16 cellular contexts compared by ENCODE assay signal in the genomic region with DNA sequence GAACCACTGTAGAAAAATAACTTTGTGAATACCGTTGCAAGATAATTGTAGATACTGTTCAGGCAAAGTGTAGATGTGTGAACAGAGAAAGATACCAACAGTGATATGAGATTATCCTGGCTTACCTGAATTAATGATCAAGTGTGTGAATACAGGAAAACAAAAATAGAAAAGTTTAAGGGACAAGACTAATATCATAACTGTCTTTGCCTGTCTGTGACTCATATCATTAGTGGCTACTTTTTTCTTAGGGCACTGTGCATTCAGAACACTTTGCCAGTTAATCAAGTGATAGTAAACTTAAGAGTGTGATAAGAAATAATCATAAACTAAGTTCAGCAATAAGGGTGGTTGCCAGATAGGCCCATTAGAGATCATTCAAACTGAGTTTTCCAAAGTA.
DNase-seq lines count a peak whose midpoint lies in the region; ATAC-seq, FAIRE-seq and TF ChIP-seq lines count a peak whose summit lies in the region.
"Had no signal": no experiment of that assay in that cellular context is flagged by ENCODE, and none has a peak within 500 bp of the region (broad histone marks: within the 10 kb centered on the region; RNA-seq: fewer than 3 reads in every experiment).

No MANE protein-coding gene starts in this region.

- BruUV-seq in GM12878 (replicated peaks; lab: Mats Ljungman, UMichigan), result no TSS peak

- no peak overlapping the region for H3K4me2 ChIP-seq in GM12878 (ENCODE audit: control insufficient read depth, insufficient read depth)

- in situ Hi-C loops in GM13977 (cut with MboI; ENCODE audit: low pct_unique_long_range_greater_than_20kb, low sequenced_read_pairs, unreplicated experiment), result no loop called here
- in situ Hi-C loops in GM12878 (cut with MboI), result no loop called here

- H3K27me3 ChIP-seq in GM12878 (replicated peaks in 1 of 2; ENCODE audit: control insufficient read depth in 2 of 2, insufficient read depth in 2 of 2, low read length in 1 of 2), result no peaks in the 10 kb centered on the region
- H3K27me3 ChIP-seq: SJSA1 had no signal

- H3K36me3 ChIP-seq in GM12878 (ENCODE audit: control insufficient read depth in 2 of 2, insufficient read depth in 2 of 2, low read length in 1 of 2), result no peaks in the 10 kb centered on the region
- H3K36me3 ChIP-seq: SJSA1 had no signal

- no peak overlapping the region for H3K4me3 ChIP-seq in GM12878
- H3K4me3 ChIP-seq: SJSA1 had no signal

- H3K27ac ChIP-seq in GM12878 (ENCODE audit: control insufficient read depth, insufficient read depth), result no peak overlapping the region
- H3K27ac ChIP-seq: SJSA1 had no signal

- TF ChIP-seq RAD21 in GM12878 (IDR thresholded peaks at IDR 0.05; ENCODE audit: insufficient read depth, low read depth, low read length), result no peak

- H3K9me3 ChIP-seq in GM12878 (replicated peaks; ENCODE audit: control insufficient read depth, insufficient read depth, low read length), result no peaks in the 10 kb centered on the region
- H3K9me3 ChIP-seq: SJSA1 had no signal

- intact Hi-C loops in GM12878 (cut with micrococcal nuclease; ENCODE audit: unreplicated experiment), result no loop called here

- H3K4me1 ChIP-seq in GM12878 (ENCODE audit: control insufficient read depth, insufficient read depth, low read length), result no peaks in the 10 kb centered on the region
- H3K4me1 ChIP-seq: SJSA1 had no signal

- ATAC-seq in GM18907 (IDR thresholded peaks at IDR 0.05; ENCODE audit: unreplicated experiment), result peak; percentile 74
- ATAC-seq in HG02973 (IDR thresholded peaks at IDR 0.05; ENCODE audit: unreplicated experiment), result peak; percentile 53
- ATAC-seq in GM12878, result peak; percentile 71
- no peak for ATAC-seq in GM18868 (IDR thresholded peaks at IDR 0.05; ENCODE audit: unreplicated experiment)

- H2AFZ ChIP-seq in GM12878 (ENCODE audit: control insufficient read depth, low read depth, low read length), result no peak overlapping the region

- DNase-seq in GM13977 (ENCODE audit: low spot score), result peak; percentile 5
- DNase-seq in GM12878 (ENCODE audit: low read depth, low spot score), result no peak
- no peak for DNase-seq in NCI-H1092 treated with DMSO at 0.1 percent for 48 hours (lab: John Stamatoyannopoulos, UW)
- DNase-seq in GF-D8 (lab: John Stamatoyannopoulos, UW), result no peak
- DNase-seq: AML-193; CD4-positive, CD25-positive, alpha-beta regulatory T cell; EL; HFFc6; NCI-H1048; NCI-H1694; NCI-H2227 treated with DMSO at 0.1 percent for 48 hours; NCI-H524 had no signal

- TF ChIP-seq POLR2A in GM12878 (IDR thresholded peaks at IDR 0.05; ENCODE audit: low read depth, low read length), result no peak

- H3K79me2 ChIP-seq in GM12878 (ENCODE audit: control insufficient read depth, insufficient read depth, low read length), result no peaks in the 10 kb centered on the region

- TF ChIP-seq EP300 in GM12878 (IDR thresholded peaks at IDR 0.05; ENCODE audit: borderline replicate concordance in 1 of 2, control insufficient read depth in 1 of 2, low read depth in 2 of 2, low read length in 2 of 2), result no peak

- RAD21 ChIA-PET in GM12878 (lab: Charles Lee; ENCODE audit: unreplicated experiment), result no interaction called here

- TF ChIP-seq CTCF in GM13977 (IDR thresholded peaks at IDR 0.05; ENCODE audit: extremely low read depth, insufficient read depth, missing control alignments) (no peak), GM12878 (IDR thresholded peaks at IDR 0.05 in 2 of 3, conservative IDR thresholded peaks at IDR 0.05 in 1 of 3; ENCODE audit: control insufficient read depth in 2 of 3, extremely low read depth in 1 of 3, insufficient read depth in 1 of 3, low read depth in 3 of 3, low read length in 3 of 3) (no peak)

- FAIRE-seq in GM12878 (lab: Jason Lieb, UNC), result no peak

- POLR2A ChIA-PET in GM12878 (lab: Charles Lee), result no interaction called here

- CTCF ChIA-PET in GM12878 (lab: Yijun Ruan, JAX), result no interaction called here

- SMC1A ChIA-PET in GM12878 (lab: Charles Lee; ENCODE audit: uncharacterized antibody, unreplicated experiment), result no interaction called here

- no peak overlapping the region for H3K9ac ChIP-seq in GM12878 (ENCODE audit: control insufficient read depth, insufficient read depth, low read length)

- H4K20me1 ChIP-seq in GM12878 (ENCODE audit: control insufficient read depth, insufficient read depth), result no peaks in the 10 kb centered on the region

- WGBS in GM12878 (ENCODE audit: insufficient coverage, insufficient replicate concordance, low lambda C conversion rate, missing lambda C conversion rate), result 63% methylated on average over 1 of the region's 1 CpG

TF ChIP-seq in GM12878, 131 proteins besides CTCF, POLR2A, EP300 and RAD21:
- TF ChIP-seq NFIC (IDR thresholded peaks at IDR 0.05; ENCODE audit: low read depth, low read length) (peak; percentile 52; the same call in 1 of the 2 replicates), EZH2 (IDR thresholded peaks at IDR 0.05; ENCODE audit: borderline replicate concordance, control insufficient read depth, low read depth, low read length) (no peak), POU2F2 (IDR thresholded peaks at IDR 0.05; ENCODE audit: borderline replicate concordance, low read depth, low read length) (no peak), ZNF24 (IDR thresholded peaks at IDR 0.05) (peak; percentile 73), IKZF2 (IDR thresholded peaks at IDR 0.05) (peak in 1 of 2 experiments; percentile 30; a peak in 1 of 4 replicates), JUNB (IDR thresholded peaks at IDR 0.05) (peak; percentile 92), BACH1 (IDR thresholded peaks at IDR 0.05; ENCODE audit: borderline replicate concordance) (no peak), MEF2A (IDR thresholded peaks at IDR 0.05; ENCODE audit: insufficient read depth, low read depth, low read length) (0 out of 2 replicates have a peak, but pooled peaks have one; percentile 66), MTA2 (IDR thresholded peaks at IDR 0.05; ENCODE audit: low read depth) (peak; percentile 69), RUNX3 (IDR thresholded peaks at IDR 0.05; ENCODE audit: low read length) (peak; percentile 25; the same call in 1 of the 2 replicates), FOS (IDR thresholded peaks at IDR 0.05; ENCODE audit: borderline replicate concordance, extremely low read depth, insufficient read length) (no peak), BMI1 (IDR thresholded peaks at IDR 0.05; ENCODE audit: borderline replicate concordance) (0 out of 2 replicates have a peak, but pooled peaks have one; percentile 35), BCL11A (IDR thresholded peaks at IDR 0.05; ENCODE audit: low read depth, low read length) (no peak), CBX5 (IDR thresholded peaks at IDR 0.05; ENCODE audit: low read depth) (no peak), STAT1 (conservative IDR thresholded peaks at IDR 0.05) (no peak), IRF4 (IDR thresholded peaks at IDR 0.05; ENCODE audit: low read depth, low read length) (peak; percentile 63; the same call in 1 of the 2 replicates), WRNIP1 (IDR thresholded peaks at IDR 0.05; ENCODE audit: borderline replicate concordance, low read depth, low read length) (no peak), DPF2 (IDR thresholded peaks at IDR 0.05) (0 out of 2 replicates have a peak, but pooled peaks have one; percentile 39)
- TF ChIP-seq, protein P1, sequence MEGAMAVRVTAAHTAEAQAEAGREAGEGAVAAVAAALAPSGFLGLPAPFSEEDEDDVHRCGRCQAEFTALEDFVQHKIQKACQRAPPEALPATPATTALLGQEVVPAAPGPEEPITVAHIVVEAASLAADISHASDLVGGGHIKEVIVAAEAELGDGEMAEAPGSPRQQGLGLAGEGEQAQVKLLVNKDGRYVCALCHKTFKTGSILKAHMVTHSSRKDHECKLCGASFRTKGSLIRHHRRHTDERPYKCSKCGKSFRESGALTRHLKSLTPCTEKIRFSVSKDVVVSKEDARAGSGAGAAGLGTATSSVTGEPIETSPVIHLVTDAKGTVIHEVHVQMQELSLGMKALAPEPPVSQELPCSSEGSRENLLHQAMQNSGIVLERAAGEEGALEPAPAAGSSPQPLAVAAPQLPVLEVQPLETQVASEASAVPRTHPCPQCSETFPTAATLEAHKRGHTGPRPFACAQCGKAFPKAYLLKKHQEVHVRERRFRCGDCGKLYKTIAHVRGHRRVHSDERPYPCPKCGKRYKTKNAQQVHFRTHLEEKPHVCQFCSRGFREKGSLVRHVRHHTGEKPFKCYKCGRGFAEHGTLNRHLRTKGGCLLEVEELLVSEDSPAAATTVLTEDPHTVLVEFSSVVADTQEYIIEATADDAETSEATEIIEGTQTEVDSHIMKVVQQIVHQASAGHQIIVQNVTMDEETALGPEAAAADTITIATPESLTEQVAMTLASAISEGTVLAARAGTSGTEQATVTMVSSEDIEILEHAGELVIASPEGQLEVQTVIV (IDR thresholded peaks at IDR 0.05; ENCODE audit: borderline replicate concordance, partially characterized antibody), result no peak
